Comparison of ENCODE assay signal across 26 cellular contexts in genomic region chr21:31850886-31851285, GRCh38. TPM values are rescaled to one million over a fixed set of nuclear protein-coding genes. Genes with fewer than 3 reads are reported as not detected.
"Had no signal": no experiment of that assay in that cellular context is flagged by ENCODE, and none has a peak within 500 bp of the region (broad histone marks: within the 10 kb centered on the region; RNA-seq: fewer than 3 reads in every experiment).

No MANE protein-coding gene starts in this region.

- H3K4me1 ChIP-seq: colonic mucosa, esophagus squamous epithelium, foreskin keratinocyte, gastrocnemius medialis, gastroesophageal sphincter had no signal

- H3K9me3 ChIP-seq: colonic mucosa, esophagus muscularis mucosa, esophagus squamous epithelium, gastrocnemius medialis, gastroesophageal sphincter, heart left ventricle, heart right ventricle had no signal

- H3K27ac Mint-ChIP-seq: dendritic cell treated with granulocyte-macrophage colony-stimulating factor and Interleukin-4, amounts not matched to agents 40 ng/mL and 50 ng/mL, for 4 days; effector memory CD8-positive, alpha-beta T cell; endodermal cell had no signal

- H3K4me3 Mint-ChIP-seq: dendritic cell treated with granulocyte-macrophage colony-stimulating factor and Interleukin-4, amounts not matched to agents 40 ng/mL and 50 ng/mL, for 4 days; effector memory CD8-positive, alpha-beta T cell; endodermal cell had no signal

- H3K4me1 Mint-ChIP-seq: endodermal cell had no signal

- H3K9me3 Mint-ChIP-seq: dendritic cell treated with granulocyte-macrophage colony-stimulating factor and Interleukin-4, amounts not matched to agents 40 ng/mL and 50 ng/mL, for 4 days; effector memory CD8-positive, alpha-beta T cell had no signal

- DNase-seq: colonic mucosa; cortex of kidney; dermis blood vessel endothelial cell; dorsolateral prefrontal cortex; effector CD4-positive, alpha-beta T cell; effector CD8-positive, alpha-beta T cell; effector memory CD4-positive, alpha-beta T cell; effector memory CD8-positive, alpha-beta T cell; endodermal cell; erythroblast; esophagus squamous epithelium; foreskin fibroblast; foreskin keratinocyte; foreskin melanocyte; gastrocnemius medialis; glutamatergic neuron; heart left ventricle; heart right ventricle had no signal

- ATAC-seq: effector memory CD8-positive, alpha-beta T cell; esophagus mucosa; foreskin keratinocyte; gastrocnemius medialis; gastroesophageal sphincter; heart left ventricle; heart right ventricle had no signal

- H3K27ac ChIP-seq: colonic mucosa, coronary artery, dorsolateral prefrontal cortex, epithelial cell of prostate, esophagus muscularis mucosa, esophagus squamous epithelium, foreskin keratinocyte, gastrocnemius medialis, gastroesophageal sphincter, heart left ventricle, heart right ventricle had no signal

- H3K36me3 ChIP-seq: colonic mucosa, esophagus muscularis mucosa, esophagus squamous epithelium, gastrocnemius medialis, gastroesophageal sphincter, heart left ventricle, heart right ventricle had no signal

- H3K27me3 ChIP-seq: colonic mucosa, dorsolateral prefrontal cortex, esophagus squamous epithelium, gastrocnemius medialis, heart left ventricle, heart right ventricle had no signal

- H3K4me3 ChIP-seq: colonic mucosa, coronary artery, dorsolateral prefrontal cortex, esophagus muscularis mucosa, esophagus squamous epithelium, gastrocnemius medialis, gastroesophageal sphincter, heart left ventricle, heart right ventricle had no signal

RNA-seq across cellular contexts. Expression of gene HUNK, which starts 21.9 kb away (rescaled TPM):
- total RNA-seq: endothelial cell of umbilical vein, glomerular endothelial cell had no signal
- polyA plus RNA-seq: endothelial cell of umbilical vein had no signal
